11 cellular contexts compared by ENCODE assay signal in genomic region chr22:26892401-26893033, GRCh38.
DNase-seq lines count a peak whose midpoint lies in the region; ATAC-seq and TF ChIP-seq lines count a peak whose summit lies in the region.
"Had no signal": no experiment of that assay in that cellular context is flagged by ENCODE, and none has a peak within 500 bp of the region (broad histone marks: within the 10 kb centered on the region; RNA-seq: fewer than 3 reads in every experiment).

No MANE protein-coding gene starts in this region.

- H3K9me3 Mint-ChIP-seq in CD8-positive, alpha-beta memory T cell = peaks cover 0 to 4% (median 0%) of the 10 kb centered on the region in 5 donors
- H3K9me3 Mint-ChIP-seq: type B pancreatic cell had no signal

- H3K4me1 Mint-ChIP-seq in CD8-positive, alpha-beta memory T cell = no peaks in the 10 kb centered on the region

- POLR2A ChIA-PET in CD8-positive, alpha-beta memory T cell (lab: Charles Lee) = no interaction called here

- no peak for TF ChIP-seq CTCF in thoracic aorta (IDR thresholded peaks at IDR 0.05)

- H3K4me3 ChIP-seq in thoracic aorta = no peak overlapping the region
- no peak overlapping the region for H3K4me3 ChIP-seq in CD8-positive, alpha-beta memory T cell (ENCODE audit: low read length)

- DNase-seq in NCI-H82 (lab: John Stamatoyannopoulos, UW) (peak; percentile 59), NCI-H82 treated with DMSO at 0.1 percent for 48 hours (lab: John Stamatoyannopoulos, UW; ENCODE audit: unreplicated experiment) (no peak), NCI-H510A (lab: John Stamatoyannopoulos, UW) (peak; percentile 78), thoracic aorta (ENCODE audit: low spot score) (no peak), NK-92 (lab: John Stamatoyannopoulos, UW; ENCODE audit: unreplicated experiment) (no peak)
- DNase-seq in CD8-positive, alpha-beta memory T cell = no peak

- H3K36me3 Mint-ChIP-seq in CD8-positive, alpha-beta memory T cell = peaks cover 0 to 7% (median 7%) of the 10 kb centered on the region in 3 donors
- H3K36me3 Mint-ChIP-seq: type B pancreatic cell had no signal

- H3K27ac Mint-ChIP-seq in CD8-positive, alpha-beta memory T cell = no peak overlapping the region
- H3K27ac Mint-ChIP-seq: type B pancreatic cell had no signal

- ATAC-seq in esophagus mucosa (peak; percentile 35), thoracic aorta (ENCODE audit: insufficient number of reproducible peaks, low FRiP score, low read depth) (no peak), HG02852 (IDR thresholded peaks at IDR 0.05; ENCODE audit: unreplicated experiment) (no peak)
- ATAC-seq: activated CD4-positive, CD25-positive, alpha-beta regulatory T cell treated with anti-CD3 and anti-CD28 coated beads, Interleukin-2, amount 50 U/mL, for 24 hours had no signal

- no peaks in the 10 kb centered on the region for H3K36me3 ChIP-seq in thoracic aorta
- no peaks in the 10 kb centered on the region for H3K36me3 ChIP-seq in CD8-positive, alpha-beta memory T cell (ENCODE audit: insufficient read depth, low read length)

- no peaks in the 10 kb centered on the region for H3K27me3 ChIP-seq in thoracic aorta (replicated peaks; ENCODE audit: insufficient read depth)
- no peaks in the 10 kb centered on the region for H3K27me3 ChIP-seq in CD8-positive, alpha-beta memory T cell (ENCODE audit: insufficient read depth, low read length, poor library complexity, severe bottlenecking)

- H3K9me3 ChIP-seq in thoracic aorta = no peaks in the 10 kb centered on the region
- no peaks in the 10 kb centered on the region for H3K9me3 ChIP-seq in CD8-positive, alpha-beta memory T cell (ENCODE audit: low read length)

- H3K27me3 Mint-ChIP-seq in CD8-positive, alpha-beta memory T cell = peaks cover 18 to 39% of the 10 kb centered on the region in 2 donors

- CTCF ChIA-PET in CD8-positive, alpha-beta memory T cell (lab: Charles Lee) = no interaction called here

- peaks cover 42 to 80% of the 10 kb centered on the region in 2 donors for H3K4me1 ChIP-seq in thoracic aorta (ENCODE audit: control insufficient read depth in 1 of 2, low read depth in 2 of 2)
- H3K4me1 ChIP-seq in CD8-positive, alpha-beta memory T cell (ENCODE audit: insufficient read depth, low read length) = no peaks in the 10 kb centered on the region

- peak overlapping the region; percentile 90 to 91 for H3K27ac ChIP-seq in thoracic aorta
- H3K27ac ChIP-seq in CD8-positive, alpha-beta memory T cell (ENCODE audit: low read depth, low read length) = no peak overlapping the region
- H3K27ac ChIP-seq: 22Rv1 had no signal

- no peak overlapping the region for H3K4me3 Mint-ChIP-seq in CD8-positive, alpha-beta memory T cell
- H3K4me3 Mint-ChIP-seq: type B pancreatic cell had no signal

Comparison
In these comparisons a context has a peak if more than half of its experiments do, and no peak if none do; other contexts are left out.
1. DNase-seq: peak in NCI-H82 (single experiment) and NCI-H510A (single experiment); none in NCI-H82 treated with DMSO at 0.1 percent for 48 hours (single experiment), thoracic aorta (single experiment), CD8-positive, alpha-beta memory T cell (0 of 5) and NK-92 (single experiment).